Comparison of ENCODE assay signal across 8 cellular contexts in genomic region chrX:12814434-12814833, GRCh38. TPM values are rescaled to one million over a fixed set of nuclear protein-coding genes. Genes with fewer than 3 reads are reported as not detected.
DNase-seq lines count a peak whose midpoint lies in the region; ATAC-seq and TF ChIP-seq lines count a peak whose summit lies in the region.

No MANE protein-coding gene starts in this region.

- no peaks in the 10 kb centered on the region for H4K20me1 ChIP-seq in SK-N-SH (ENCODE audit: insufficient read depth)

- TF ChIP-seq CTCF in AG04449 (IDR thresholded peaks at IDR 0.05; ENCODE audit: insufficient read depth, low read length, missing control alignments) = peak; percentile 28
- peak; percentile 73 for TF ChIP-seq CTCF in SK-N-SH (IDR thresholded peaks at IDR 0.05)
- peak; percentile 34 for TF ChIP-seq CTCF in colonic mucosa (IDR thresholded peaks at IDR 0.05)

- H3K4me3 ChIP-seq in AG04449 (ENCODE audit: low read depth, low read length) = no peak overlapping the region
- H3K4me3 ChIP-seq in SK-N-SH (ENCODE audit: low read depth in 2 of 2, low read length in 1 of 2) = no peak overlapping the region
- no peak overlapping the region for H3K4me3 ChIP-seq in colonic mucosa
- H3K4me3 ChIP-seq in neuronal stem cell (ENCODE audit: low read length in 2 of 2) = no peak overlapping the region

- POLR2A ChIA-PET in AG04449 (lab: Yijun Ruan, JAX) = no interaction called here
- POLR2A ChIA-PET in SK-N-SH (lab: Yijun Ruan, JAX) = interaction anchor here (0.6 kb wide), 1 partner anchor 88 kb away, joined by 3 read pairs; no protein-coding TSS in a partner anchor

- H3K79me1 ChIP-seq in neuronal stem cell (ENCODE audit: low read depth, low read length) = no peaks in the 10 kb centered on the region

- in situ Hi-C loops in G401 (cut with HindIII; ENCODE audit: low sequenced_read_pairs) = no loop called here

- no peak overlapping the region for H3K4me2 ChIP-seq in SK-N-SH
- no peak overlapping the region for H3K4me2 ChIP-seq in neuronal stem cell (ENCODE audit: insufficient read depth, low read length, poor library complexity, severe bottlenecking)

- H2AFZ ChIP-seq in SK-N-SH (ENCODE audit: low read depth) (no peak overlapping the region), neuronal stem cell (ENCODE audit: low read length) (no peak overlapping the region)

- H2BK5ac ChIP-seq in neuronal stem cell (ENCODE audit: low read length) = no peak overlapping the region

- WGBS in SK-N-SH (ENCODE audit: low lambda C conversion rate) = 10% methylated on average over 4 of the region's 4 CpGs
- no CpG with 5 or more reads among the region's 4 CpGs for WGBS in neuronal stem cell (ENCODE audit: extremely low coverage in 2 of 2, insufficient read length in 2 of 2, insufficient replicate concordance in 1 of 2), 2 donors

- peak; percentile 66 for ATAC-seq in HG03175 (IDR thresholded peaks at IDR 0.05; ENCODE audit: unreplicated experiment)
- ATAC-seq in GM19397 (IDR thresholded peaks at IDR 0.05; ENCODE audit: unreplicated experiment) = no peak

- no peaks in the 10 kb centered on the region for H3F3A ChIP-seq in SK-N-SH (replicated peaks; ENCODE audit: insufficient read depth)

- no peak overlapping the region for H2BK12ac ChIP-seq in neuronal stem cell (ENCODE audit: low read length)

- no peaks in the 10 kb centered on the region for H3K9me3 ChIP-seq in SK-N-SH
- H3K9me3 ChIP-seq in colonic mucosa = no peaks in the 10 kb centered on the region
- no peaks in the 10 kb centered on the region for H3K9me3 ChIP-seq in neuronal stem cell (replicated peaks in 1 of 2; ENCODE audit: control insufficient read depth in 2 of 2, insufficient read depth in 1 of 2, low read depth in 1 of 2, low read length in 2 of 2)

- no peaks in the 10 kb centered on the region for H3K9me2 ChIP-seq in SK-N-SH

- H3K36me3 ChIP-seq in SK-N-SH (replicated peaks in 1 of 2; ENCODE audit: control insufficient read depth in 1 of 2, insufficient read depth in 2 of 2, low read length in 1 of 2) (peaks cover 0 to 4% of the 10 kb centered on the region in 2 experiments), colonic mucosa (no peaks in the 10 kb centered on the region), neuronal stem cell (replicated peaks in 1 of 2; ENCODE audit: control insufficient read depth in 2 of 2, insufficient read depth in 2 of 2, low read length in 2 of 2) (peaks cover 2 to 33% of the 10 kb centered on the region in 2 donors)

- no peak overlapping the region for H3K23ac ChIP-seq in neuronal stem cell (ENCODE audit: low read depth, low read length, poor library complexity)

- DNase-seq in AG04449 (ENCODE audit: low read depth, low spot score) (no peak), G401 (ENCODE audit: low spot score) (peak; percentile 57), SK-N-SH (peak; percentile 43), colonic mucosa (peak; percentile 32), midbrain (lab: John Stamatoyannopoulos, UW) (peak; percentile 59), neuronal stem cell (ENCODE audit: low spot score) (no peak)

- H2BK120ac ChIP-seq in neuronal stem cell (ENCODE audit: low read depth, low read length) = no peak overlapping the region

- no peak for TF ChIP-seq EP300 in SK-N-SH (IDR thresholded peaks at IDR 0.05; ENCODE audit: borderline replicate concordance in 1 of 2, low read depth in 1 of 2, low read length in 1 of 2)

- H3K9ac ChIP-seq in SK-N-SH = no peak overlapping the region
- H3K9ac ChIP-seq in colonic mucosa (ENCODE audit: low read depth in 2 of 2, low read length in 2 of 2) = no peak overlapping the region
- no peak overlapping the region for H3K9ac ChIP-seq in neuronal stem cell (ENCODE audit: low read depth, low read length, poor library complexity)

- no peak overlapping the region for H4K8ac ChIP-seq in neuronal stem cell (ENCODE audit: low read depth, low read length)

- H3K18ac ChIP-seq in neuronal stem cell (ENCODE audit: low read length) = no peak overlapping the region

- no peak overlapping the region for H3K14ac ChIP-seq in neuronal stem cell (ENCODE audit: low read length)

- H3K79me2 ChIP-seq in SK-N-SH (ENCODE audit: insufficient read depth) = no peaks in the 10 kb centered on the region

- no peak overlapping the region for H2BK15ac ChIP-seq in neuronal stem cell (ENCODE audit: low read length)

- H3K4me1 ChIP-seq in SK-N-SH (ENCODE audit: control insufficient read depth in 1 of 2, insufficient read depth in 2 of 2, low read depth in 1 of 2, low read length in 1 of 2) (no peaks in the 10 kb centered on the region), colonic mucosa (no peaks in the 10 kb centered on the region), neuronal stem cell (ENCODE audit: control insufficient read depth in 2 of 2, insufficient read depth in 1 of 2, low read depth in 1 of 2, low read length in 2 of 2) (no peaks in the 10 kb centered on the region)

- H4K91ac ChIP-seq in neuronal stem cell (ENCODE audit: low read depth, low read length, poor library complexity) = no peak overlapping the region

- CTCF ChIA-PET in AG04449 (lab: Yijun Ruan, JAX) = interaction anchor here (0.6 to 4.3 kb wide), 19 partner anchors 8 to 1218 kb away, joined by 3 to 38 read pairs (median 5); no protein-coding TSS in a partner anchor
- CTCF ChIA-PET in SK-N-SH (lab: Yijun Ruan, JAX) = interaction anchor here (0.8 to 4.7 kb wide), 14 partner anchors 8 to 674 kb away, joined by 3 to 56 read pairs (median 6); partner anchors contain the start of gene PRPS2

- intact Hi-C loops in colonic mucosa (cut with DNase I) = loop anchor here (5.0 kb wide), 1 partner anchor 78 kb away; no protein-coding TSS in a partner anchor

- H3K27ac ChIP-seq in SK-N-SH (ENCODE audit: low read depth in 2 of 2, low read length in 1 of 2) (no peak overlapping the region), colonic mucosa (no peak overlapping the region), neuronal stem cell (replicated peaks; ENCODE audit: low read length) (no peak overlapping the region)

- peak; percentile 86 for TF ChIP-seq RAD21 in SK-N-SH (IDR thresholded peaks at IDR 0.05; ENCODE audit: low read length)

- H3K27me3 ChIP-seq in SK-N-SH (ENCODE audit: insufficient read depth) = peaks cover 5% of the 10 kb centered on the region
- no peaks in the 10 kb centered on the region for H3K27me3 ChIP-seq in colonic mucosa
- no peaks in the 10 kb centered on the region for H3K27me3 ChIP-seq in neuronal stem cell (ENCODE audit: control insufficient read depth in 3 of 3, insufficient read depth in 3 of 3, low read depth in 1 of 3, low read length in 3 of 3)

- H2AK5ac ChIP-seq in neuronal stem cell (ENCODE audit: low read depth, low read length) = no peak overlapping the region

- H3K4ac ChIP-seq in neuronal stem cell (ENCODE audit: low read length) = no peak overlapping the region

TF ChIP-seq in SK-N-SH, 30 proteins besides CTCF, POLR2A, EP300 and RAD21:
- TF ChIP-seq ZBTB33 (IDR thresholded peaks at IDR 0.05; ENCODE audit: borderline replicate concordance, low read depth) (no peak), FOXM1 (IDR thresholded peaks at IDR 0.05; ENCODE audit: low read depth) (no peak), SMC3 (IDR thresholded peaks at IDR 0.05; ENCODE audit: low read depth, low read length) (peak; percentile 61), RFX5 (IDR thresholded peaks at IDR 0.05; ENCODE audit: low read length) (no peak)

RNA-seq across cellular contexts. Expression of gene PRPS2, which starts 23.2 kb away (rescaled TPM):
- total RNA-seq in G401 (2014; rRNA removed; shearing (Covaris generic)) = 55.0 and 79.7 TPM in 2 replicates
- polyA plus RNA-seq in SK-N-SH (2012; rRNA removed) = 10.9 and 11.1 TPM in 2 replicates
- polyA plus RNA-seq in SK-N-SH (2012; cell fraction: cytosol; rRNA removed) = 9.4 and 11.8 TPM in 2 replicates
- 8.1 and 9.7 TPM in 2 replicates for polyA plus RNA-seq in SK-N-SH (2012; cell fraction: nucleus; rRNA removed)
- 10 to 100 TPM; 67.0 to 75.8 TPM for total RNA-seq in colonic mucosa
- polyA plus RNA-seq in neuronal stem cell (2013, experiment 1 of 2) = 9.1 TPM
- 9.0 TPM for polyA plus RNA-seq in neuronal stem cell (2013, experiment 2 of 2)

RNA-seq across cellular contexts. Expression of gene TLR7, which starts 52.4 kb away (rescaled TPM):
- not detected in 2 replicates for total RNA-seq in G401 (2014; rRNA removed; shearing (Covaris generic))
- not detected in 2 replicates for polyA plus RNA-seq in SK-N-SH (2012; rRNA removed)
- not detected in 2 replicates for polyA plus RNA-seq in SK-N-SH (2012; cell fraction: cytosol; rRNA removed)
- not detected in 2 replicates for polyA plus RNA-seq in SK-N-SH (2012; cell fraction: nucleus; rRNA removed)
- total RNA-seq in colonic mucosa = 1 to 10 TPM in 1 of 2 donors, under 1 TPM in 1; 0.27 to 1.3 TPM
- polyA plus RNA-seq in neuronal stem cell (2013, experiment 1 of 2) = not detected
- polyA plus RNA-seq in neuronal stem cell (2013, experiment 2 of 2) = not detected

Comparison
In these comparisons a context has a peak if more than half of its experiments do, and no peak if none do; other contexts are left out.
1. DNase-seq: peak in G401 (single experiment), SK-N-SH (single experiment), colonic mucosa (single experiment) and midbrain (single experiment); none in AG04449 (single experiment) and neuronal stem cell (single experiment).
2. Peak in every context shown above with its lines, with median percentiles within 50 percentile points of each other: CTCF ChIP-seq.